In genomic region chr18:36576339-36576738, GRCh38 we compare ENCODE assay signal across 21 cellular contexts.
"Had no signal": no experiment of that assay in that cellular context is flagged by ENCODE, and none has a peak within 500 bp of the region (broad histone marks: within the 10 kb centered on the region; RNA-seq: fewer than 3 reads in every experiment).

No MANE protein-coding gene starts in this region.

- DNase-seq: effector CD8-positive, alpha-beta T cell; foreskin keratinocyte; heart left ventricle; kidney; left lung; mesenchymal stem cell; naive thymus-derived CD4-positive, alpha-beta T cell; stimulated activated CD4-positive, alpha-beta T cell treated with anti-CD3 and anti-CD28 coated beads, Interleukin-2, amount 100 ng/mL, for 24 hours; stimulated activated CD4-positive, alpha-beta T cell treated with anti-CD3 and anti-CD28 coated beads, Interleukin-4, amount 100 ng/mL, for 24 hours; stimulated activated naive CD4-positive, alpha-beta T cell treated with Interleukin-2 at 50 U/mL for 16 hours; stomach; thyroid gland had no signal

- H3K27ac ChIP-seq: esophagus muscularis mucosa, foreskin keratinocyte, gastroesophageal sphincter, heart left ventricle, hepatocyte, left lung, neural progenitor cell, parathyroid adenoma, prostate gland, right atrium auricular region, stomach, thyroid gland had no signal

- H3K4me3 ChIP-seq: esophagus muscularis mucosa, gastroesophageal sphincter, heart left ventricle, hepatocyte, left lung, neural progenitor cell, prostate gland, right atrium auricular region, stomach, thyroid gland had no signal

- ATAC-seq: foreskin keratinocyte; gastroesophageal sphincter; heart left ventricle; left lung; naive thymus-derived CD4-positive, alpha-beta T cell; sciatic nerve; stimulated activated effector memory CD8-positive, alpha-beta T cell treated with anti-CD3 and anti-CD28 coated beads, Interleukin-12 subunit alpha, Interleukin-12 subunit beta, amount 100 ng/mL, for 72 hours had no signal

- H3K4me1 ChIP-seq: left lung, prostate gland, stomach, thyroid gland had no signal

- H3K9me3 ChIP-seq: esophagus muscularis mucosa, gastroesophageal sphincter, heart left ventricle, left lung, prostate gland, right atrium auricular region, stomach, thyroid gland had no signal

- H3K36me3 ChIP-seq: esophagus muscularis mucosa, left lung, neural progenitor cell, prostate gland, right atrium auricular region, stomach, thyroid gland had no signal
